8 cellular contexts compared by ENCODE assay signal in genomic region chr9:126613656-126614055, GRCh38. TPM values are rescaled to one million over a fixed set of nuclear protein-coding genes. Genes with fewer than 3 reads are reported as not detected.
DNase-seq lines count a peak whose midpoint lies in the region; ATAC-seq and TF ChIP-seq lines count a peak whose summit lies in the region.

Gene LMX1B (plus strand): TSS chr9:126613928. CDS start chr9:126614450, 522 bp downstream.

- H3K4me1 Mint-ChIP-seq in stimulated activated naive CD8-positive, alpha-beta T cell treated with anti-CD3 and anti-CD28 coated beads, Interleukin-15, Interleukin-2, amounts not matched to agents 100 ng/mL and 50 ng/mL, for 24 hours (ENCODE audit: low read depth), result peaks cover 25% of the 10 kb centered on the region
- peaks cover 11% of the 10 kb centered on the region for H3K4me1 Mint-ChIP-seq in activated T-helper 2 cell treated with anti-CD3 and anti-CD28 coated beads, Interferon-gamma antibody, Interleukin-2, Interleukin-4, amounts not matched to agents 10 μg/mL and 5 μg/mL and 100 μg/mL, durations not matched to agents 14 hours and 24 hours and 36 hours (ENCODE audit: low read depth)

- no peaks in the 10 kb centered on the region for H3K9me3 ChIP-seq in iPS-18a (ENCODE audit: control insufficient read depth, low read depth, low read length)

- no peak for DNase-seq in stimulated activated naive CD8-positive, alpha-beta T cell treated with anti-CD3 and anti-CD28 coated beads, Interleukin-15, Interleukin-2, amounts not matched to agents 100 U/mL and 50 U/mL, for 24 hours
- DNase-seq in activated T-helper 2 cell treated with anti-CD3 and anti-CD28 coated beads, Interferon-gamma antibody, Interleukin-2, Interleukin-4, amounts not matched to agents 10 μg/mL and 5 μg/mL and 100 μg/mL, durations not matched to agents 14 hours and 24 hours and 36 hours (ENCODE audit: low spot score), result no peak
- DNase-seq in GDM1 (lab: John Stamatoyannopoulos, UW) (no peak), GM10248 (ENCODE audit: extremely low spot score) (no peak)
- DNase-seq in central memory CD4-positive, alpha-beta T cell, result no peak

- H3K4me3 ChIP-seq in iPS-18a (ENCODE audit: low read length) (peak within 1 kb of the TSS; percentile 39), urinary bladder (ENCODE audit: low read depth, low read length) (peak within 1 kb of the TSS; percentile 53)

- intact Hi-C loops in activated T-helper 2 cell treated with anti-CD3 and anti-CD28 coated beads, Interferon-gamma antibody, Interleukin-2, Interleukin-4, amounts not matched to agents 10 μg/mL and 5 μg/mL and 100 μg/mL, durations not matched to agents 14 hours and 24 hours and 36 hours (cut with micrococcal nuclease), result loop anchor here (5.0 kb wide), 1 partner anchor 169 kb away; no protein-coding TSS in a partner anchor

- H3K36me3 Mint-ChIP-seq in stimulated activated naive CD8-positive, alpha-beta T cell treated with anti-CD3 and anti-CD28 coated beads, Interleukin-15, Interleukin-2, amounts not matched to agents 100 ng/mL and 50 ng/mL, for 24 hours (ENCODE audit: low read depth), result no peaks in the 10 kb centered on the region
- no peaks in the 10 kb centered on the region for H3K36me3 Mint-ChIP-seq in activated T-helper 2 cell treated with anti-CD3 and anti-CD28 coated beads, Interferon-gamma antibody, Interleukin-2, Interleukin-4, amounts not matched to agents 10 μg/mL and 5 μg/mL and 100 μg/mL, durations not matched to agents 14 hours and 24 hours and 36 hours (ENCODE audit: low read depth)

- CTCF ChIA-PET in GM10248 (lab: Yijun Ruan, JAX), result no interaction called here

- peaks cover 36% of the 10 kb centered on the region for H3K4me1 ChIP-seq in iPS-18a (ENCODE audit: control insufficient read depth, low read depth, low read length)
- peaks cover 3% of the 10 kb centered on the region for H3K4me1 ChIP-seq in urinary bladder (ENCODE audit: insufficient read depth)

- H3K4me3 Mint-ChIP-seq in stimulated activated naive CD8-positive, alpha-beta T cell treated with anti-CD3 and anti-CD28 coated beads, Interleukin-15, Interleukin-2, amounts not matched to agents 100 ng/mL and 50 ng/mL, for 24 hours, result peak within 1 kb of the TSS; percentile 54
- peak within 1 kb of the TSS; percentile 26 for H3K4me3 Mint-ChIP-seq in activated T-helper 2 cell treated with anti-CD3 and anti-CD28 coated beads, Interferon-gamma antibody, Interleukin-2, Interleukin-4, amounts not matched to agents 10 μg/mL and 5 μg/mL and 100 μg/mL, durations not matched to agents 14 hours and 24 hours and 36 hours (ENCODE audit: low read depth)

- peaks cover 95% of the 10 kb centered on the region for H3K27me3 ChIP-seq in iPS-18a (ENCODE audit: control insufficient read depth, insufficient read depth, low read length)

- POLR2A ChIA-PET in GM10248 (lab: Yijun Ruan, JAX), result no interaction called here

- H3K9ac ChIP-seq in iPS-18a (ENCODE audit: low read length), result no peak within 1 kb of the TSS

- peaks cover 72% of the 10 kb centered on the region for H3K27me3 Mint-ChIP-seq in stimulated activated naive CD8-positive, alpha-beta T cell treated with anti-CD3 and anti-CD28 coated beads, Interleukin-15, Interleukin-2, amounts not matched to agents 100 ng/mL and 50 ng/mL, for 24 hours
- H3K27me3 Mint-ChIP-seq in activated T-helper 2 cell treated with anti-CD3 and anti-CD28 coated beads, Interferon-gamma antibody, Interleukin-2, Interleukin-4, amounts not matched to agents 10 μg/mL and 5 μg/mL and 100 μg/mL, durations not matched to agents 14 hours and 24 hours and 36 hours (ENCODE audit: low read depth), result peaks cover 75% of the 10 kb centered on the region

- WGBS in urinary bladder, result 1% methylated on average over 59 of the region's 59 CpGs

- H3K36me3 ChIP-seq in iPS-18a (ENCODE audit: control insufficient read depth, low read depth, low read length) (no peaks in the 10 kb centered on the region), urinary bladder (ENCODE audit: insufficient read depth) (no peaks in the 10 kb centered on the region)

- TF ChIP-seq CTCF in GM10248 (IDR thresholded peaks at IDR 0.05; ENCODE audit: control extremely low read depth, extremely low read depth, low read depth, missing control alignments), result no peak

- no peak within 1 kb of the TSS for H3K27ac Mint-ChIP-seq in stimulated activated naive CD8-positive, alpha-beta T cell treated with anti-CD3 and anti-CD28 coated beads, Interleukin-15, Interleukin-2, amounts not matched to agents 100 ng/mL and 50 ng/mL, for 24 hours
- H3K27ac Mint-ChIP-seq in activated T-helper 2 cell treated with anti-CD3 and anti-CD28 coated beads, Interferon-gamma antibody, Interleukin-2, Interleukin-4, amounts not matched to agents 10 μg/mL and 5 μg/mL and 100 μg/mL, durations not matched to agents 14 hours and 24 hours and 36 hours, result peak within 1 kb of the TSS; percentile 58

- ATAC-seq in stimulated activated naive CD8-positive, alpha-beta T cell treated with anti-CD3 and anti-CD28 coated beads, Interleukin-15, Interleukin-2, amounts not matched to agents 100 U/mL and 50 U/mL, for 24 hours, result no peak

- H3K27ac ChIP-seq in iPS-18a (ENCODE audit: low read length), result no peak within 1 kb of the TSS
- no peak within 1 kb of the TSS for H3K27ac ChIP-seq in urinary bladder (ENCODE audit: low read depth)

- H3K9me3 Mint-ChIP-seq in stimulated activated naive CD8-positive, alpha-beta T cell treated with anti-CD3 and anti-CD28 coated beads, Interleukin-15, Interleukin-2, amounts not matched to agents 100 ng/mL and 50 ng/mL, for 24 hours, result no peaks in the 10 kb centered on the region
- H3K9me3 Mint-ChIP-seq in activated T-helper 2 cell treated with anti-CD3 and anti-CD28 coated beads, Interferon-gamma antibody, Interleukin-2, Interleukin-4, amounts not matched to agents 10 μg/mL and 5 μg/mL and 100 μg/mL, durations not matched to agents 14 hours and 24 hours and 36 hours, result no peaks in the 10 kb centered on the region

RNA-seq across cellular contexts. Expression of gene LMX1B, which starts in this region (rescaled TPM):
- not detected in 2 replicates for total RNA-seq in activated T-helper 2 cell treated with anti-CD3 and anti-CD28 coated beads, Interferon-gamma antibody, Interleukin-2, Interleukin-4, amounts not matched to agents 10 μg/mL and 5 μg/mL and 100 μg/mL, durations not matched to agents 14 hours and 24 hours and 36 hours
- total RNA-seq in urinary bladder, result not detected
- polyA plus RNA-seq in urinary bladder, result 0.04 TPM
